Comparison of ENCODE assay signal across 1 cellular context in the genomic region with DNA sequence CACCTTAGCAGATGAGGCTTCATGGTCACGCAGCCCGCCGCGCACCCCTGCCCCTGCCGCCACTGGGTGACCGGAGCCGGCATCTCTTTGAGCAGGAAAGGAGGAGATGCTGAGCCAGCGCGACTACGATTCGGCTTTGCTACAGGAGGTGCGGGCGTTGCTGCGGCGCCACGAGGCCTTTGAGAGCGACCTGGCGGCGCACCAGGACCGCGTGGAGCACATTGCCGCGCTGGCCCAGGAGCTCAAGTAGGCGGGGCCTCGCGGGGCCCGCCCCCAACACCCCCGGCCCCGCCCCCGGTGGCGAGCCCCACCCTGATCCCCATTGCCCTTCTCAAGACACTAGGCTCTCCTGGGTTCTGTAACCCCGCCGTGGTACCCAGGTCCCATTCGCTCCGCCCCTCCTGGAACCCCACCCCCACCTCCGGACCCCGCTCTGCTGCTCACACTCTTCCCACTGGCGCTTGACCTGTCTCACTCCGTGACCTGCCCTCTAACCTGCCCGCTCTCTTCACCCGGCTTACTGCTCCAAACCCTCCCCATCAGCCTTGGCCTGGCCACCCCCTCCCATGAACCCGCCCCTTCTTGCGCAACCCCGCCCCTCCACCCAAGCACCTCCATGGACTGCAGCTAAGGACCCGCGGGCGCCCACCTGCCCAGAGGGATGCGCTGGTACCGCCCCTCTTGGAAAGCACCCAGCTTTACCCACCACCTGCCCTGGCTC.
TF ChIP-seq lines count a peak whose summit lies in the region.

No MANE protein-coding gene starts in this region.

TF ChIP-seq in A549, 52 proteins besides CTCF, POLR2A, EP300 and RAD21:
- TF ChIP-seq MAFK (IDR thresholded peaks at IDR 0.05; ENCODE audit: partially characterized antibody) (no peak), CEBPB (IDR thresholded peaks at IDR 0.05) (peak; percentile 32 to 71; a peak in 3 of 4 replicates)
